ENCODE assay signal across 28 cellular contexts in the genomic region with DNA sequence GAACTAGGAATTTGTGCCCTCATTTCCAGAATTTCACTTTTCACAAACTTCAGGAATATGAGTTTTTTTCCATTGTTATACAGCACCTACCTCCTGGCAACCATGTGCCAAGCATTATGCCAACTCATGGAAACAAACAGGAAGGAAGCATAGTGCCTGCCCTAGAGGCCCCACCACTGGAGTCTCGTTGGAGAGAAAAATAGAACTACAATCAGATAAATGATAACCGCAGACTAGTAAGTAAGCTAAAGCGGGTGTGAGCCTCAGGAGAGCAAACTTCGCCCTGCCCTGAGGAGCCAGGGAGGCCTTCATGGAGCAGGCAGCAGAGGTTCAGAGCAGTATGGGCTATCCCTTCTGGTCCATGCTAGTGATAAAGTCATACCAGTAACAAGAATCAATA.
DNase-seq lines count a peak whose midpoint lies in the region; ATAC-seq and TF ChIP-seq lines count a peak whose summit lies in the region.
"Had no signal": no experiment of that assay in that cellular context is flagged by ENCODE, and none has a peak within 500 bp of the region (broad histone marks: within the 10 kb centered on the region; RNA-seq: fewer than 3 reads in every experiment).

No MANE protein-coding gene starts in this region.

- H3K4me2 ChIP-seq in smooth muscle cell: no peak overlapping the region
- H3K4me2 ChIP-seq: KMS-11 had no signal

- TF ChIP-seq CTCF in smooth muscle cell (IDR thresholded peaks at IDR 0.05; ENCODE audit: borderline replicate concordance, insufficient read depth, poor library complexity, severe bottlenecking): no peak
- TF ChIP-seq CTCF in type B pancreatic cell (conservative IDR thresholded peaks at IDR 0.05): no peak

- no peaks in the 10 kb centered on the region for H4K20me1 ChIP-seq in smooth muscle cell (ENCODE audit: low read depth)

- H2AFZ ChIP-seq in smooth muscle cell (ENCODE audit: low read depth): no peak overlapping the region

- no peak overlapping the region for H3K27ac Mint-ChIP-seq in type B pancreatic cell
- H3K27ac Mint-ChIP-seq in effector memory CD8-positive, alpha-beta T cell: no peak overlapping the region
- H3K27ac Mint-ChIP-seq: endodermal cell, HFFc6 had no signal

- H3K36me3 Mint-ChIP-seq in type B pancreatic cell: no peaks in the 10 kb centered on the region
- no peaks in the 10 kb centered on the region for H3K36me3 Mint-ChIP-seq in effector memory CD8-positive, alpha-beta T cell (ENCODE audit: insufficient read depth)

- peak; percentile 64 for ATAC-seq in left colon
- ATAC-seq in effector memory CD8-positive, alpha-beta T cell (replicated peaks): no peak
- ATAC-seq: activated T-cell treated with anti-CD3 and anti-CD28 coated beads, Interleukin-2, amount 50 U/mL, for 4 hours; gastroesophageal sphincter; stimulated activated naive CD8-positive, alpha-beta T cell treated with anti-CD3 and anti-CD28 coated beads, Interleukin-15, Interleukin-2, amounts not matched to agents 100 U/mL and 50 U/mL, for 24 hours had no signal

- H3K4me3 Mint-ChIP-seq in type B pancreatic cell: no peak overlapping the region
- H3K4me3 Mint-ChIP-seq in effector memory CD8-positive, alpha-beta T cell: no peak overlapping the region
- H3K4me3 Mint-ChIP-seq: activated T-cell treated with anti-CD3 and anti-CD28 coated beads, Interleukin-2, amount 50 U/mL, for 4 hours; CD14-positive monocyte; endodermal cell; HFFc6 had no signal

- H3K27me3 Mint-ChIP-seq in type B pancreatic cell: no peaks in the 10 kb centered on the region
- H3K27me3 Mint-ChIP-seq in effector memory CD8-positive, alpha-beta T cell: no peaks in the 10 kb centered on the region

- peaks cover 5% of the 10 kb centered on the region for H3K9me3 Mint-ChIP-seq in type B pancreatic cell
- no peaks in the 10 kb centered on the region for H3K9me3 Mint-ChIP-seq in effector memory CD8-positive, alpha-beta T cell
- H3K9me3 Mint-ChIP-seq: activated T-cell treated with anti-CD3 and anti-CD28 coated beads, Interleukin-2, amount 50 U/mL, for 4 hours; endodermal cell; HFFc6 had no signal

- peak; percentile 36 for DNase-seq in CMK (ENCODE audit: low read depth)
- peak; percentile 16 to 22 for DNase-seq in Kasumi-1 (lab: John Stamatoyannopoulos, UW)
- DNase-seq in RPMI7951 (ENCODE audit: low read depth): peak; percentile 16
- DNase-seq in left colon: peak in 1 of 2 donors; percentile 4
- DNase-seq in activated CD8-positive, alpha-beta memory T cell treated with anti-CD3 and anti-CD28 coated beads, Interleukin-2, amount 50 U/mL, for 48 hours: no peak
- no peak for DNase-seq in smooth muscle cell (lab: John Stamatoyannopoulos, UW; ENCODE audit: unreplicated experiment)
- DNase-seq in type B pancreatic cell (ENCODE audit: extremely low spot score, unreplicated experiment): no peak
- no peak for DNase-seq in effector memory CD8-positive, alpha-beta T cell
- DNase-seq: activated CD4-positive, alpha-beta T cell treated with anti-CD3 and anti-CD28 coated beads for 1 hour; activated CD8-positive, alpha-beta memory T cell treated with anti-CD3 and anti-CD28 coated beads for 24 hours; activated naive CD4-positive, alpha-beta T cell; activated T-cell treated with anti-CD3 and anti-CD28 coated beads, Interleukin-2, amount 50 U/mL, for 4 hours; amygdala; colonic mucosa; endodermal cell; HFFc6; left ventricle myocardium inferior; NCI-H1048; NCI-H1694 treated with DMSO at 0.1 percent for 48 hours; NCI-H524 treated with DMSO at 0.1 percent for 48 hours; sigmoid colon; stimulated activated CD4-positive, alpha-beta T cell treated with anti-CD3 and anti-CD28 coated beads, Interleukin-15, amount 100 ng/mL, for 24 hours; stimulated activated naive CD8-positive, alpha-beta T cell treated with anti-CD3 and anti-CD28 coated beads, Interleukin-15, Interleukin-2, amounts not matched to agents 100 U/mL and 50 U/mL, for 24 hours; SW 1271 had no signal

- no peaks in the 10 kb centered on the region for H3K36me3 ChIP-seq in smooth muscle cell (ENCODE audit: low read depth)
- H3K36me3 ChIP-seq: breast epithelium, colonic mucosa had no signal

- H3K9me3 ChIP-seq in smooth muscle cell (replicated peaks; ENCODE audit: low read depth): no peaks in the 10 kb centered on the region
- H3K9me3 ChIP-seq: breast epithelium, colonic mucosa, gastroesophageal sphincter, left ventricle myocardium inferior, sigmoid colon had no signal

- H3F3A ChIP-seq in smooth muscle cell (ENCODE audit: low read depth): no peaks in the 10 kb centered on the region

- no peaks in the 10 kb centered on the region for H3K4me1 ChIP-seq in smooth muscle cell (ENCODE audit: low read depth)
- H3K4me1 ChIP-seq: breast epithelium, colonic mucosa, gastroesophageal sphincter had no signal

- 86% methylated on average over 4 of the region's 4 CpGs for WGBS in smooth muscle cell (ENCODE audit: low lambda C conversion rate)

- intact Hi-C loops in left colon (cut with DNase I, micrococcal nuclease): no loop called here

- no peak overlapping the region for H3K27ac ChIP-seq in smooth muscle cell (ENCODE audit: low read depth)
- H3K27ac ChIP-seq: breast epithelium, colonic mucosa, gastroesophageal sphincter, KMS-11, left ventricle myocardium inferior, sigmoid colon had no signal

- no peaks in the 10 kb centered on the region for H3K27me3 ChIP-seq in smooth muscle cell (ENCODE audit: low read depth)
- H3K27me3 ChIP-seq: breast epithelium, colonic mucosa, gastroesophageal sphincter, sigmoid colon had no signal

- H3K9ac ChIP-seq in smooth muscle cell (ENCODE audit: low read depth): no peak overlapping the region
- H3K9ac ChIP-seq: KMS-11 had no signal

- H3K4me3 ChIP-seq in smooth muscle cell: no peak overlapping the region
- H3K4me3 ChIP-seq: breast epithelium, colonic mucosa, gastroesophageal sphincter, left ventricle myocardium inferior, sigmoid colon had no signal

- H3K4me1 Mint-ChIP-seq in type B pancreatic cell (ENCODE audit: unreplicated experiment): no peaks in the 10 kb centered on the region
- H3K4me1 Mint-ChIP-seq in effector memory CD8-positive, alpha-beta T cell (ENCODE audit: low read depth in 2 of 2): no peaks in the 10 kb centered on the region
- H3K4me1 Mint-ChIP-seq: endodermal cell had no signal

- no peaks in the 10 kb centered on the region for H3K79me2 ChIP-seq in smooth muscle cell (ENCODE audit: low read depth)

Comparison
In these comparisons a context has a peak if more than half of its experiments do, and no peak if none do; other contexts are left out.
1. DNase-seq: peak in CMK (single experiment), Kasumi-1 (2 of 2) and RPMI7951 (single experiment); none in activated CD8-positive, alpha-beta memory T cell treated with anti-CD3 and anti-CD28 coated beads, Interleukin-2, amount 50 U/mL, for 48 hours (single experiment), smooth muscle cell (single experiment), type B pancreatic cell (single experiment) and effector memory CD8-positive, alpha-beta T cell (0 of 3).